ENCODE assay signal across 1 cellular context in genomic region chr5:1875843-1876671, GRCh38.
TF ChIP-seq lines count a peak whose summit lies in the region.

No MANE protein-coding gene starts in this region.

TF ChIP-seq in HepG2, 621 proteins besides CTCF, POLR2A, EP300 and RAD21 (continued from another document):
- TF ChIP-seq AFF4 (CRISPR knock-in tag; IDR thresholded peaks at IDR 0.05) (no peak), ZSCAN22 (CRISPR knock-in tag; IDR thresholded peaks at IDR 0.05) (no peak), MNT (IDR thresholded peaks at IDR 0.05) (no peak), STAG1 (CRISPR knock-in tag; IDR thresholded peaks at IDR 0.05) (no peak), MED13 (CRISPR knock-in tag; IDR thresholded peaks at IDR 0.05) (no peak), NPAS2 (CRISPR knock-in tag; IDR thresholded peaks at IDR 0.05; ENCODE audit: borderline replicate concordance) (no peak), HCFC1 (IDR thresholded peaks at IDR 0.05; ENCODE audit: low read depth, low read length) (no peak), ZMYM2 (CRISPR knock-in tag; IDR thresholded peaks at IDR 0.05) (no peak), CAMTA2 (CRISPR knock-in tag; IDR thresholded peaks at IDR 0.05; ENCODE audit: borderline replicate concordance) (no peak), CBX1 (IDR thresholded peaks at IDR 0.05; ENCODE audit: low read depth) (no peak), PHF20 (CRISPR knock-in tag; IDR thresholded peaks at IDR 0.05) (no peak), SUZ12 (IDR thresholded peaks at IDR 0.05; ENCODE audit: low read depth, low read length) (no peak), LRRFIP1 (CRISPR knock-in tag; conservative IDR thresholded peaks at IDR 0.05) (no peak), KLF9 (CRISPR knock-in tag; IDR thresholded peaks at IDR 0.05; ENCODE audit: low read depth) (no peak), ZNF547 (CRISPR knock-in tag; IDR thresholded peaks at IDR 0.05) (no peak)
TF ChIP-seq in HepG2: peak in this region for 0.
